9 cellular contexts compared by ENCODE assay signal in genomic region chr6:149140137-149140909, GRCh38.
DNase-seq lines count a peak whose midpoint lies in the region; ATAC-seq and TF ChIP-seq lines count a peak whose summit lies in the region.
"Had no signal": no experiment of that assay in that cellular context is flagged by ENCODE, and none has a peak within 500 bp of the region (broad histone marks: within the 10 kb centered on the region; RNA-seq: fewer than 3 reads in every experiment).

No MANE protein-coding gene starts in this region.

- peak overlapping the region; percentile 22 to 75 (median 50); a peak in 20 of 22 replicates for H3K4me2 ChIP-seq in BLaER1 treated with 17β-estradiol and CSF1 and Interleukin-3, amounts not matched to agents 10 nM and 100 nM
- peak overlapping the region; percentile 66 for H3K4me2 ChIP-seq in Loucy (ENCODE audit: low read depth, low read length, poor library complexity, severe bottlenecking)

- H3K9ac ChIP-seq in BLaER1 treated with 17β-estradiol and CSF1 and Interleukin-3, amounts not matched to agents 10 nM and 100 nM = peak overlapping the region in 4 of 11 experiments; percentile 8 to 30 (median 12); a peak in 5 of 22 replicates
- peak overlapping the region; percentile 60 for H3K9ac ChIP-seq in Loucy (ENCODE audit: low read depth, low read length, poor library complexity, severe bottlenecking)

- peaks cover 16 to 29% (median 25%) of the 10 kb centered on the region in 10 experiments for H3K4me1 ChIP-seq in BLaER1 treated with 17β-estradiol and CSF1 and Interleukin-3, amounts not matched to agents 10 nM and 100 nM
- H3K4me1 ChIP-seq in Loucy (ENCODE audit: insufficient read depth, low read length, poor library complexity, severe bottlenecking) = peaks cover 17% of the 10 kb centered on the region

- peaks cover 13% of the 10 kb centered on the region for H3K9me3 Mint-ChIP-seq in activated naive CD8-positive, alpha-beta T cell treated with anti-CD3 and anti-CD28 coated beads, Interleukin-2, amount 50 U/mL, for 24 hours
- no peaks in the 10 kb centered on the region for H3K9me3 Mint-ChIP-seq in stimulated activated memory B cell treated with anti-CD40 and anti-IgM and Interleukin-4, amounts not matched to agents 10 μg/mL and 1 μg/mL and 100 μg/mL, for 72 hours

- peak; percentile 64 for DNase-seq in activated naive CD8-positive, alpha-beta T cell treated with anti-CD3 and anti-CD28 coated beads, Interleukin-2, amount 50 U/mL, for 24 hours
- DNase-seq in NCI-H774 (lab: John Stamatoyannopoulos, UW) (no peak), SHP77 (lab: John Stamatoyannopoulos, UW) (no peak), SW 1271 (lab: John Stamatoyannopoulos, UW) (no peak)

- peaks cover 18% of the 10 kb centered on the region for H3K36me3 Mint-ChIP-seq in activated naive CD8-positive, alpha-beta T cell treated with anti-CD3 and anti-CD28 coated beads, Interleukin-2, amount 50 U/mL, for 24 hours (ENCODE audit: low read depth)
- H3K36me3 Mint-ChIP-seq in stimulated activated memory B cell treated with anti-CD40 and anti-IgM and Interleukin-4, amounts not matched to agents 10 μg/mL and 1 μg/mL and 100 μg/mL, for 72 hours = no peaks in the 10 kb centered on the region

- H3K4me3 ChIP-seq in BLaER1 treated with 17β-estradiol and CSF1 and Interleukin-3, amounts not matched to agents 10 nM and 100 nM = no peak overlapping the region
- H3K4me3 ChIP-seq in Loucy (ENCODE audit: low read length, poor library complexity, severe bottlenecking) = peak overlapping the region; percentile 51
- H3K4me3 ChIP-seq: lung had no signal

- no peaks in the 10 kb centered on the region for H3K27me3 ChIP-seq in BLaER1 treated with 17β-estradiol and CSF1 and Interleukin-3, amounts not matched to agents 10 nM and 100 nM
- H3K27me3 ChIP-seq in Loucy (ENCODE audit: insufficient read depth, low read length, poor library complexity, severe bottlenecking) = no peaks in the 10 kb centered on the region

- H3F3A ChIP-seq in Loucy (ENCODE audit: low read depth) = peaks cover 10% of the 10 kb centered on the region; the same call in 1 of the 2 replicates

- peak overlapping the region in 8 of 11 experiments; percentile 2 to 37 (median 12); a peak in 8 of 22 replicates for H3K27ac ChIP-seq in BLaER1 treated with 17β-estradiol and CSF1 and Interleukin-3, amounts not matched to agents 10 nM and 100 nM

- peak overlapping the region; percentile 95 for H3K27ac Mint-ChIP-seq in activated naive CD8-positive, alpha-beta T cell treated with anti-CD3 and anti-CD28 coated beads, Interleukin-2, amount 50 U/mL, for 24 hours
- H3K27ac Mint-ChIP-seq in stimulated activated memory B cell treated with anti-CD40 and anti-IgM and Interleukin-4, amounts not matched to agents 10 μg/mL and 1 μg/mL and 100 μg/mL, for 72 hours = peak overlapping the region; percentile 77

- TF ChIP-seq CTCF in Loucy (conservative IDR thresholded peaks at IDR 0.05; ENCODE audit: low read length) = no peak

- peak; percentile 80 for ATAC-seq in GM21390 (IDR thresholded peaks at IDR 0.05; ENCODE audit: unreplicated experiment)
- peak; percentile 83 for ATAC-seq in activated naive CD8-positive, alpha-beta T cell treated with anti-CD3 and anti-CD28 coated beads, Interleukin-2, amount 50 U/mL, for 24 hours
- peak; percentile 95 for ATAC-seq in stimulated activated memory B cell treated with anti-CD40 and anti-IgM and Interleukin-4, amounts not matched to agents 10 μg/mL and 1 μg/mL and 100 μg/mL, for 72 hours

- peak overlapping the region; percentile 69 for H2AFZ ChIP-seq in Loucy (ENCODE audit: low read length)

- H3K9me2 ChIP-seq in Loucy (replicated peaks; ENCODE audit: low read depth, low read length) = no peaks in the 10 kb centered on the region

- H3K4me1 Mint-ChIP-seq in activated naive CD8-positive, alpha-beta T cell treated with anti-CD3 and anti-CD28 coated beads, Interleukin-2, amount 50 U/mL, for 24 hours = peaks cover 45% of the 10 kb centered on the region
- H3K4me1 Mint-ChIP-seq in stimulated activated memory B cell treated with anti-CD40 and anti-IgM and Interleukin-4, amounts not matched to agents 10 μg/mL and 1 μg/mL and 100 μg/mL, for 72 hours = peaks cover 20% of the 10 kb centered on the region

- H3K4me3 Mint-ChIP-seq in activated naive CD8-positive, alpha-beta T cell treated with anti-CD3 and anti-CD28 coated beads, Interleukin-2, amount 50 U/mL, for 24 hours = peak overlapping the region; percentile 74
- H3K4me3 Mint-ChIP-seq in stimulated activated memory B cell treated with anti-CD40 and anti-IgM and Interleukin-4, amounts not matched to agents 10 μg/mL and 1 μg/mL and 100 μg/mL, for 72 hours = peak overlapping the region; percentile 41

- H3K9me3 ChIP-seq in BLaER1 treated with 17β-estradiol and CSF1 and Interleukin-3, amounts not matched to agents 10 nM and 100 nM (replicated peaks in 1 of 11) = peaks cover 4 to 11% (median 7%) of the 10 kb centered on the region in 11 experiments; a peak in 17 of 22 replicates
- H3K9me3 ChIP-seq in Loucy (ENCODE audit: insufficient read depth, low read depth, low read length) = peaks cover 8% of the 10 kb centered on the region; the same call in 1 of the 2 replicates

- H3K27me3 Mint-ChIP-seq in activated naive CD8-positive, alpha-beta T cell treated with anti-CD3 and anti-CD28 coated beads, Interleukin-2, amount 50 U/mL, for 24 hours = no peaks in the 10 kb centered on the region
- no peaks in the 10 kb centered on the region for H3K27me3 Mint-ChIP-seq in stimulated activated memory B cell treated with anti-CD40 and anti-IgM and Interleukin-4, amounts not matched to agents 10 μg/mL and 1 μg/mL and 100 μg/mL, for 72 hours

- H4K20me1 ChIP-seq in BLaER1 treated with 17β-estradiol and CSF1 and Interleukin-3, amounts not matched to agents 10 nM and 100 nM = no peaks in the 10 kb centered on the region
- H4K20me1 ChIP-seq in Loucy (ENCODE audit: insufficient read depth, low read length, poor library complexity, severe bottlenecking) = no peaks in the 10 kb centered on the region

- H3K79me2 ChIP-seq in Loucy (ENCODE audit: insufficient read depth, low read length) = no peaks in the 10 kb centered on the region

- no peaks in the 10 kb centered on the region for H3K36me3 ChIP-seq in BLaER1 treated with 17β-estradiol and CSF1 and Interleukin-3, amounts not matched to agents 10 nM and 100 nM
- H3K36me3 ChIP-seq in Loucy (ENCODE audit: insufficient read depth, low read length) = no peaks in the 10 kb centered on the region
